8 cellular contexts compared by ENCODE assay signal in the genomic region with DNA sequence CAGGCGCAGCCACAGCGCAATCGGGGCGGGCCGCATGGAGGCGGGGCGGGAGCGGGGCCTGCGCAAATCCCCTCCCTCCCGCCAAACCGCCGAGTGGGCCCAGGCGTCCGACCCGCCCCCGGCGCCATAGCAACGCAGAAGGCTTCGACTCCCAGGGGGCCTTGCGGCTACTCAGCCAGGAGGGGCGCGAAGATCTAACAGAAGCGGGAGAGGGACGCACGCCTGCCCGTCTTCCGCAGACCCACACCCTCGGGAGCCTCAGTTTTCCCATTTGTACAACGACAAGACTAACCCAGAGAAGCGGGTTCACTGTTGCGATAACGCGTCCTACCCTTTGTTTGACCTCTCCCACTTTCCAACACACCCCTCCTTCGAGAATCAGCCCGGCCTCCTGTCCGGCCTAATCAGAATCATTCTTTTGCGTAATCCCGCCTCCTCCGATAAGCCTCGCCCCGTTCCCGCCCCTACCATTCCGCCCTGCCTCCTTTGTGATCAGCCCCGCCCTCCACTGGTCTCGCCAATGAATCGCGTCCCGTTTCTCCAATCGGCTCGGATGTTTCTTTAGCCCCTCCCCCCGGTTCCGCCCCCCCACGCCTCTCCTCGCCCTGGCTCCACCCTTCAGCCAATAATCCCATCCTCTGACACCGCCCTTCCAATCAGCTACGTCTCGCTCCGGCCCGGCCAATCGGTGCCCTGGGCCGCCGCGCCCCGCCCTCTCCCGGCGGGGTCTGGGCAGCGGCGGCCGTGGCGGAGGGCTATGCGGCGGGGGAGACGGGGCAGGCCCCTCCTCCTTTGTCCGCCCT. TPM values are rescaled to one million over a fixed set of nuclear protein-coding genes. Genes with fewer than 3 reads are reported as not detected.
DNase-seq lines count a peak whose midpoint lies in the region; ATAC-seq, FAIRE-seq and TF ChIP-seq lines count a peak whose summit lies in the region.

Gene PCSK4 (minus strand): TSS at position 40 of the 803 bp plus-strand sequence. CDS start 4 bp downstream, at position 36.

- H2AFZ ChIP-seq in keratinocyte (ENCODE audit: control insufficient read depth, low read length): peak within 1 kb of the TSS; percentile 100

- H3K27ac ChIP-seq in keratinocyte (ENCODE audit: control insufficient read depth, insufficient read depth, low read length): peak within 1 kb of the TSS; percentile 40

- no peaks in the 10 kb centered on the region for H4K20me1 ChIP-seq in keratinocyte (ENCODE audit: control insufficient read depth, extremely low read depth, insufficient read depth, low read length)

- peak within 1 kb of the TSS; percentile 59 to 78 (median 77) for H3K4me3 ChIP-seq in keratinocyte (ENCODE audit: control insufficient read depth in 2 of 3, extremely low read depth in 1 of 3, insufficient read depth in 2 of 3, low read depth in 1 of 3, low read length in 3 of 3)

- H3K27me3 ChIP-seq in keratinocyte (ENCODE audit: control insufficient read depth, extremely low read depth, insufficient read depth, low read length): no peaks in the 10 kb centered on the region

- DNase-seq in AG08395 (ENCODE audit: low spot score): peak; percentile 99
- peak; percentile 98 for DNase-seq in NCI-H446 treated with DMSO at 0.1 percent for 48 hours (lab: John Stamatoyannopoulos, UW)
- peak; percentile 98 for DNase-seq in activated CD4-positive, alpha-beta T cell treated with anti-CD3 and anti-CD28 coated beads for 1 hour
- DNase-seq in cerebellum (ENCODE audit: low spot score): peak; percentile 100
- DNase-seq in keratinocyte (ENCODE audit: low read depth, low spot score): peak; percentile 94
- DNase-seq in stimulated activated CD4-positive, alpha-beta T cell treated with anti-CD3 and anti-CD28 coated beads, Interleukin-12 subunit alpha, Interleukin-12 subunit beta, amount 100 ng/mL, for 48 hours (ENCODE audit: low read depth in 2 of 3, low spot score in 1 of 3): peak; percentile 96 to 99 (median 99)

- TF ChIP-seq CTCF in keratinocyte (optimal IDR thresholded peaks at IDR 0.05 in 1 of 3, IDR thresholded peaks at IDR 0.05 in 1 of 3, conservative IDR thresholded peaks at IDR 0.05 in 1 of 3; ENCODE audit: extremely low read depth in 1 of 3, insufficient read depth in 2 of 3, low read length in 3 of 3): no peak

- H3K4me1 ChIP-seq in keratinocyte (ENCODE audit: control insufficient read depth, extremely low read depth, insufficient read depth, low read length): peaks cover 12% of the 10 kb centered on the region

- peak; percentile 82 for ATAC-seq in GM19025 (IDR thresholded peaks at IDR 0.05; ENCODE audit: low read depth, unreplicated experiment)
- peak; percentile 82 for ATAC-seq in HG03354 (IDR thresholded peaks at IDR 0.05; ENCODE audit: poor library complexity, severe bottlenecking, unreplicated experiment)

- H3K79me2 ChIP-seq in keratinocyte (ENCODE audit: control insufficient read depth, insufficient read depth, low read length): no peaks in the 10 kb centered on the region

- H3K9me3 ChIP-seq in keratinocyte (ENCODE audit: control insufficient read depth, low read depth, low read length): no peaks in the 10 kb centered on the region

- no peaks in the 10 kb centered on the region for H3K9me1 ChIP-seq in keratinocyte (ENCODE audit: control insufficient read depth, extremely low read depth, insufficient read depth, low read length)

- FAIRE-seq in keratinocyte (lab: Jason Lieb, UNC): peak; percentile 93

- peak within 1 kb of the TSS; percentile 65 for H3K9ac ChIP-seq in keratinocyte (ENCODE audit: control insufficient read depth, extremely low read depth, insufficient read depth, low read length)

- no peaks in the 10 kb centered on the region for H3K36me3 ChIP-seq in keratinocyte (ENCODE audit: control insufficient read depth in 2 of 2, extremely low read depth in 1 of 2, insufficient read depth in 2 of 2, low read length in 2 of 2)

- dilution Hi-C loops in keratinocyte (cut with MboI; ENCODE audit: extremely low pct_ligation_motif_present, low sequenced_read_pairs): no loop called here

- peak within 1 kb of the TSS; percentile 94 for H3K4me2 ChIP-seq in keratinocyte (ENCODE audit: control insufficient read depth, extremely low read depth, insufficient read depth, low read depth, low read length)

RNA-seq across cellular contexts. Expression of gene PCSK4, which starts in this region (rescaled TPM):
- 3.6 TPM for total RNA-seq in cerebellum
- 0.25 to 1.2 TPM (median 0.27 TPM) in 3 replicates for polyA plus RNA-seq in keratinocyte
- 0.36 TPM for polyA plus RNA-seq in keratinocyte (2011; ENCODE audit: low read depth)
- polyA plus RNA-seq in keratinocyte (2011; cell fraction: cytosol; rRNA removed): 0.12 and 0.35 TPM in 2 replicates
- 4.0 and 6.0 TPM in 2 replicates for polyA plus RNA-seq in keratinocyte (2011; cell fraction: nucleus; rRNA removed)
- 0.71 and 0.93 TPM in 2 replicates for polyA plus RNA-seq in keratinocyte (2012; ENCODE audit: low replicate concordance)
- polyA minus RNA-seq in keratinocyte: 0.22 to 0.92 TPM in 2 of 3 replicates, not detected in the other
- polyA minus RNA-seq in keratinocyte (2011; cell fraction: cytosol; rRNA and poly(A)+ RNA removed): not detected
- polyA minus RNA-seq in keratinocyte (2011; cell fraction: nucleus; rRNA and poly(A)+ RNA removed): 0.53 and 1.7 TPM in 2 replicates

Comparison
In these comparisons a context has a peak if more than half of its experiments do, and no peak if none do; other contexts are left out.
1. Peak in every context shown above with its lines: DNase-seq, ATAC-seq, H3K4me3 ChIP-seq and H3K27ac ChIP-seq.